24 cellular contexts compared by ENCODE assay signal in the genomic region with DNA sequence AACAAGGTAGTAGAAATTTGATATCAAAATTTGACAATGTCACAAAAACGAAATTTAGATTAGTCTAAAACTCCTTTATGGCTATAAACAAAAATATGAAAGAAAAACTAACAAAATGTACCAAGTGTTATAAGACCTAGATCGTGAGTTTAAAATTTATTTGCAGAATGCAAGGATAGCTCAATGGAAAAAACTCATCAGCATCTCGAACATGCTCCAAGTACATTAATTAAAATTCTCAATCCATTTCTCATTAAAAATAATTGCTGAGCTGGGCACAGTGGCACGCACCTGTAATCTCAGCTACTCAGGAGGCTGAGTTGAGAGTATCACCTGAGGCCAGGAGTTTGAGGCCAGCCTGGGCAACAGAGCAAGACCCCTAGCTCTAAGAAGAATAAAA.
"Had no signal": no experiment of that assay in that cellular context is flagged by ENCODE, and none has a peak within 500 bp of the region (broad histone marks: within the 10 kb centered on the region; RNA-seq: fewer than 3 reads in every experiment).

No MANE protein-coding gene starts in this region.

- H3K9me3 Mint-ChIP-seq: effector memory CD8-positive, alpha-beta T cell; naive B cell; natural killer cell treated with Interleukin-12 subunit alpha and Interleukin-12 subunit beta and Interleukin-15 and Interleukin-18, amount 100 ng/mL, for 72 hours; neural crest cell; stimulated activated effector memory CD8-positive, alpha-beta T cell treated with anti-CD3 and anti-CD28 coated beads, Interleukin-12 subunit alpha, Interleukin-12 subunit beta, amount 100 ng/mL, for 72 hours had no signal

- H3K4me1 ChIP-seq: parathyroid adenoma had no signal

- DNase-seq: effector memory CD8-positive, alpha-beta T cell; erythroblast; esophagus squamous epithelium; foreskin melanocyte; kidney; left lung; mesenchymal stem cell; mucosa of descending colon; naive B cell; stimulated activated CD4-positive, alpha-beta T cell treated with anti-CD3 and anti-CD28 coated beads, Interleukin-2, amount 100 ng/mL, for 24 hours; stimulated activated CD4-positive, alpha-beta T cell treated with anti-CD3 and anti-CD28 coated beads, Interleukin-4, amount 100 ng/mL, for 24 hours; stimulated activated naive CD4-positive, alpha-beta T cell treated with Interleukin-2 at 50 U/mL for 16 hours; stomach; thyroid gland; trophoblast cell had no signal

- ATAC-seq: effector memory CD8-positive, alpha-beta T cell; left lung; mucosa of descending colon; natural killer cell treated with Interleukin-12 subunit alpha and Interleukin-12 subunit beta and Interleukin-15 and Interleukin-18, amount 100 ng/mL, for 72 hours; sciatic nerve; stimulated activated effector memory CD8-positive, alpha-beta T cell treated with anti-CD3 and anti-CD28 coated beads, Interleukin-12 subunit alpha, Interleukin-12 subunit beta, amount 100 ng/mL, for 72 hours had no signal

- H3K27ac ChIP-seq: coronary artery, esophagus squamous epithelium, neutrophil, parathyroid adenoma, stomach, thyroid gland had no signal

- H3K79me2 ChIP-seq: parathyroid adenoma had no signal

- H3K4me3 ChIP-seq: coronary artery, esophagus squamous epithelium, left lung, mucosa of descending colon, stomach, thyroid gland had no signal

- H2AFZ ChIP-seq: parathyroid adenoma had no signal

- H3K9me3 ChIP-seq: esophagus squamous epithelium, mucosa of descending colon, neutrophil, thyroid gland had no signal

- H3K4me1 Mint-ChIP-seq: neural crest cell had no signal

- H3K36me3 ChIP-seq: esophagus squamous epithelium, left lung, stomach, thyroid gland had no signal

- H3K4me3 Mint-ChIP-seq: mesothelial cell of epicardium; natural killer cell treated with Interleukin-12 subunit alpha and Interleukin-12 subunit beta and Interleukin-15 and Interleukin-18, amount 100 ng/mL, for 72 hours; neural crest cell had no signal

- H3K27ac Mint-ChIP-seq: mesothelial cell of epicardium; progenitor cell of endocrine pancreas; stimulated activated effector memory CD8-positive, alpha-beta T cell treated with anti-CD3 and anti-CD28 coated beads, Interleukin-12 subunit alpha, Interleukin-12 subunit beta, amount 100 ng/mL, for 72 hours had no signal

- H3K9ac ChIP-seq: parathyroid adenoma had no signal

- H3K27me3 ChIP-seq: esophagus squamous epithelium, left lung, neutrophil, stomach, thyroid gland had no signal

- H3K27me3 Mint-ChIP-seq: effector memory CD8-positive, alpha-beta T cell; naive B cell; natural killer cell treated with Interleukin-12 subunit alpha and Interleukin-12 subunit beta and Interleukin-15 and Interleukin-18, amount 100 ng/mL, for 72 hours; progenitor cell of endocrine pancreas had no signal
